ENCODE assay signal across 19 cellular contexts in genomic region chr17:75945202-75945601, GRCh38. TPM values are rescaled to one million over a fixed set of nuclear protein-coding genes. Genes with fewer than 3 reads are reported as not detected.
DNase-seq lines count a peak whose midpoint lies in the region; ATAC-seq and TF ChIP-seq lines count a peak whose summit lies in the region.
"Had no signal": no experiment of that assay in that cellular context is flagged by ENCODE, and none has a peak within 500 bp of the region (broad histone marks: within the 10 kb centered on the region; RNA-seq: fewer than 3 reads in every experiment).

No MANE protein-coding gene starts in this region.

- intact Hi-C loops in psoas muscle (cut with DNase I) = no loop called here

- H3K4me3 ChIP-seq in psoas muscle = no peak overlapping the region
- H3K4me3 ChIP-seq: SK-N-MC had no signal

- no peaks in the 10 kb centered on the region for H3K9me3 ChIP-seq in psoas muscle

- ATAC-seq in psoas muscle = no peak
- ATAC-seq in HG03520 (IDR thresholded peaks at IDR 0.05; ENCODE audit: unreplicated experiment) = no peak
- ATAC-seq: PC-3 had no signal

- peaks cover 5 to 66% of the 10 kb centered on the region in 2 donors for H3K36me3 ChIP-seq in psoas muscle (ENCODE audit: insufficient read depth in 1 of 2, low read depth in 1 of 2)

- TF ChIP-seq CTCF in psoas muscle (IDR thresholded peaks at IDR 0.05) = no peak

- peaks cover 5% of the 10 kb centered on the region for H3K4me1 ChIP-seq in psoas muscle

- peak overlapping the region; percentile 47 for H3K27ac ChIP-seq in psoas muscle

- H3K27me3 ChIP-seq in psoas muscle (ENCODE audit: insufficient read depth in 3 of 3, low read length in 2 of 3) = no peaks in the 10 kb centered on the region

- WGBS in psoas muscle, 3 donors = 25 to 43% (median 38%) methylated on average over 2 of the region's 2 CpGs

- DNase-seq in D341Med (ENCODE audit: low spot score) = peak; percentile 64
- DNase-seq in DMS 273 treated with DMSO at 0.1 percent for 48 hours (lab: John Stamatoyannopoulos, UW) = peak; percentile 46
- peak; percentile 45 for DNase-seq in NCI-H69 (lab: John Stamatoyannopoulos, UW)
- no peak for DNase-seq in psoas muscle
- no peak for DNase-seq in mesenteric fat pad (ENCODE audit: low spot score)
- DNase-seq in activated CD4-positive, CD25-positive, alpha-beta regulatory T cell treated with anti-CD3 and anti-CD28 coated beads, Interleukin-2, amount 50 U/mL, for 72 hours = no peak
- DNase-seq: CD4-positive, CD25-positive, alpha-beta regulatory T cell; DMS53; GF-D8; Kasumi-1; NCI-H1417; NCI-H1930; NCI-H774; PC-3; RPMI8226; SHP77; T-helper 2 cell had no signal

RNA-seq across cellular contexts. Expression of gene FBF1, which starts 4.4 kb away (rescaled TPM):
- total RNA-seq in psoas muscle = 1 to 10 TPM; 1.8 to 5.9 (median 3.7) TPM
- polyA plus RNA-seq in psoas muscle = 10 to 100 TPM in 1 of 3 donors, 1 to 10 TPM in 2; 1.8 to 10.4 (median 3.1) TPM
- total RNA-seq in mesenteric fat pad = 5.5 TPM

RNA-seq across cellular contexts. Expression of gene ACOX1, which starts 33.8 kb away (rescaled TPM):
- total RNA-seq in psoas muscle (10 to 100 TPM; 58.1 to 78.8 (median 64.4) TPM), mesenteric fat pad (148 TPM)
- 10 to 100 TPM; 13.0 to 26.1 (median 16.3) TPM for polyA plus RNA-seq in psoas muscle

RNA-seq across cellular contexts. Expression of gene TEN1, which starts 33.8 kb away (rescaled TPM):
- 1 to 10 TPM; 3.4 to 8.8 (median 7.0) TPM for total RNA-seq in psoas muscle
- 10 to 100 TPM; 14.7 to 21.1 (median 19.4) TPM for polyA plus RNA-seq in psoas muscle
- total RNA-seq in mesenteric fat pad = 17.7 TPM

RNA-seq across cellular contexts. Expression of gene MRPL38, which starts 40.5 kb away (rescaled TPM):
- total RNA-seq in psoas muscle (100 to 1,000 TPM; 107 to 168 (median 125) TPM), mesenteric fat pad (70.8 TPM)
- polyA plus RNA-seq in psoas muscle = 100 to 1,000 TPM; 104 to 115 (median 107) TPM

RNA-seq across cellular contexts. Expression of gene TRIM65, which starts 48.5 kb away (rescaled TPM):
- total RNA-seq in psoas muscle = 10 to 100 TPM in 2 of 4 donors, 1 to 10 TPM in 2; 9.2 to 10.3 (median 9.7) TPM
- 10 to 100 TPM in 1 of 3 donors, 1 to 10 TPM in 2; 9.0 to 14.8 (median 9.0) TPM for polyA plus RNA-seq in psoas muscle
- total RNA-seq in mesenteric fat pad = 20.9 TPM

Comparison
In these comparisons a context has a peak if more than half of its experiments do, and no peak if none do; other contexts are left out.
1. DNase-seq: peak in D341Med (single experiment), DMS 273 treated with DMSO at 0.1 percent for 48 hours (single experiment) and NCI-H69 (single experiment); none in psoas muscle (0 of 2), mesenteric fat pad (single experiment) and activated CD4-positive, CD25-positive, alpha-beta regulatory T cell treated with anti-CD3 and anti-CD28 coated beads, Interleukin-2, amount 50 U/mL, for 72 hours (single experiment).